In genomic region chr21:39640754-39641153, GRCh38 we compare ENCODE assay signal across 30 cellular contexts. TPM values are rescaled to one million over a fixed set of nuclear protein-coding genes. Genes with fewer than 3 reads are reported as not detected.
"Had no signal": no experiment of that assay in that cellular context is flagged by ENCODE, and none has a peak within 500 bp of the region (broad histone marks: within the 10 kb centered on the region; RNA-seq: fewer than 3 reads in every experiment).

No MANE protein-coding gene starts in this region.

- H3K27me3 ChIP-seq: body of pancreas, foreskin keratinocyte had no signal

- H3K4me1 Mint-ChIP-seq: activated CD4-positive, alpha-beta memory T cell treated with anti-CD3 and anti-CD28 coated beads, Interleukin-2, amount 10 ng/mL, durations not matched to agents 7 days and 5 days; activated CD4-positive, alpha-beta T cell treated with anti-CD3 and anti-CD28 coated beads, Interleukin-2, amount 10 ng/mL, durations not matched to agents 7 days and 5 days; activated naive CD4-positive, alpha-beta T cell treated with anti-CD3 and anti-CD28 coated beads, Interleukin-2, amount 50 U/mL, for 24 hours; activated naive CD8-positive, alpha-beta T cell treated with anti-CD3 and anti-CD28 coated beads for 36 hours; activated naive CD8-positive, alpha-beta T cell treated with anti-CD3 and anti-CD28 coated beads, Interleukin-2, amount 50 U/mL, for 24 hours; T-helper 17 cell had no signal

- H3K9me3 ChIP-seq: adrenal gland, body of pancreas, esophagus muscularis mucosa, gastrocnemius medialis had no signal

- H3K36me3 Mint-ChIP-seq: activated naive CD4-positive, alpha-beta T cell treated with anti-CD3 and anti-CD28 coated beads, Interleukin-2, amount 50 U/mL, for 24 hours; activated naive CD8-positive, alpha-beta T cell treated with anti-CD3 and anti-CD28 coated beads for 36 hours had no signal

- DNase-seq: activated CD4-positive, alpha-beta memory T cell treated with anti-CD3 and anti-CD28 coated beads, Interleukin-2, amount 10 ng/mL, durations not matched to agents 7 days and 5 days; activated CD4-positive, alpha-beta T cell treated with anti-CD3 and anti-CD28 coated beads for 1 hour; activated CD4-positive, alpha-beta T cell treated with anti-CD3 and anti-CD28 coated beads for 4 hours; activated CD4-positive, alpha-beta T cell treated with anti-CD3 and anti-CD28 coated beads, Interleukin-2, amount 10 ng/mL, durations not matched to agents 7 days and 5 days; activated CD4-positive, alpha-beta T cell treated with anti-CD3 and anti-CD28 coated beads, Interleukin-2, amount 50 U/mL, for 4 hours; activated effector memory CD4-positive, alpha-beta T cell treated with anti-CD3 and anti-CD28 coated beads, Interleukin-2, amount 50 U/mL, for 16 hours; activated naive CD4-positive, alpha-beta T cell treated with anti-CD3 and anti-CD28 coated beads for 36 hours; activated naive CD8-positive, alpha-beta T cell treated with anti-CD3 and anti-CD28 coated beads for 36 hours; activated naive CD8-positive, alpha-beta T cell treated with anti-CD3 and anti-CD28 coated beads, Interleukin-2, amount 50 U/mL, for 24 hours; activated T-cell treated with anti-CD3 and anti-CD28 coated beads, Interleukin-2, amount 50 U/mL, for 48 hours; adrenal gland; amygdala; aorta; body of pancreas; caudate nucleus; effector memory CD4-positive, alpha-beta T cell; erythroblast; foreskin keratinocyte; gastrocnemius medialis; T-helper 1 cell; T-helper 17 cell; T1000 had no signal

- H3K27ac Mint-ChIP-seq: activated CD4-positive, alpha-beta memory T cell treated with anti-CD3 and anti-CD28 coated beads, Interleukin-2, amount 10 ng/mL, durations not matched to agents 7 days and 5 days; activated CD4-positive, alpha-beta T cell treated with anti-CD3 and anti-CD28 coated beads, Interleukin-2, amount 10 ng/mL, durations not matched to agents 7 days and 5 days; activated naive CD4-positive, alpha-beta T cell treated with anti-CD3 and anti-CD28 coated beads for 36 hours; activated naive CD4-positive, alpha-beta T cell treated with anti-CD3 and anti-CD28 coated beads, Interleukin-2, amount 50 U/mL, for 24 hours; activated naive CD8-positive, alpha-beta T cell treated with anti-CD3 and anti-CD28 coated beads for 36 hours; activated naive CD8-positive, alpha-beta T cell treated with anti-CD3 and anti-CD28 coated beads, Interleukin-2, amount 50 U/mL, for 24 hours; activated T-helper 1 cell treated with anti-CD3 and anti-CD28 coated beads, Interleukin-12 subunit alpha, Interleukin-12 subunit beta, Interleukin-2, Interleukin-4 antibody, amounts not matched to agents 30 ng/mL and 10 ng/mL and 1 ng/mL, durations not matched to agents 14 hours and 24 hours and 36 hours; activated T-helper 2 cell treated with anti-CD3 and anti-CD28 coated beads, Interferon-gamma antibody, Interleukin-2, Interleukin-4, amounts not matched to agents 10 μg/mL and 5 μg/mL and 100 μg/mL, durations not matched to agents 14 hours and 24 hours and 36 hours; endodermal cell; T-helper 17 cell; T-helper 2 cell treated with Interferon-gamma antibody and Interleukin-4, amounts not matched to agents 5 μg/mL and 100 μg/mL, for 36 hours had no signal

- H3K27ac ChIP-seq: adrenal gland, esophagus muscularis mucosa, foreskin keratinocyte, gastrocnemius medialis had no signal

- H3K27me3 Mint-ChIP-seq: activated CD4-positive, alpha-beta memory T cell treated with anti-CD3 and anti-CD28 coated beads, Interleukin-2, amount 10 ng/mL, durations not matched to agents 7 days and 5 days; activated CD4-positive, alpha-beta T cell treated with anti-CD3 and anti-CD28 coated beads, Interleukin-2, amount 10 ng/mL, durations not matched to agents 7 days and 5 days had no signal

- H3K36me3 ChIP-seq: adrenal gland, esophagus muscularis mucosa, gastrocnemius medialis had no signal

- H3K4me1 ChIP-seq: adrenal gland, esophagus muscularis mucosa, foreskin keratinocyte, gastrocnemius medialis had no signal

- H3K4me3 ChIP-seq: adrenal gland, body of pancreas, esophagus muscularis mucosa, gastrocnemius medialis had no signal

- H3K9me3 Mint-ChIP-seq: activated CD4-positive, alpha-beta T cell treated with anti-CD3 and anti-CD28 coated beads, Interleukin-2, amount 10 ng/mL, durations not matched to agents 7 days and 5 days; activated naive CD4-positive, alpha-beta T cell treated with anti-CD3 and anti-CD28 coated beads for 36 hours; activated naive CD4-positive, alpha-beta T cell treated with anti-CD3 and anti-CD28 coated beads, Interleukin-2, amount 50 U/mL, for 24 hours; activated naive CD8-positive, alpha-beta T cell treated with anti-CD3 and anti-CD28 coated beads for 36 hours; activated naive CD8-positive, alpha-beta T cell treated with anti-CD3 and anti-CD28 coated beads, Interleukin-2, amount 50 U/mL, for 24 hours; activated T-helper 1 cell treated with anti-CD3 and anti-CD28 coated beads, Interleukin-12 subunit alpha, Interleukin-12 subunit beta, Interleukin-2, Interleukin-4 antibody, amounts not matched to agents 30 ng/mL and 10 ng/mL and 1 ng/mL, durations not matched to agents 14 hours and 24 hours and 36 hours; activated T-helper 2 cell treated with anti-CD3 and anti-CD28 coated beads, Interferon-gamma antibody, Interleukin-2, Interleukin-4, amounts not matched to agents 10 μg/mL and 5 μg/mL and 100 μg/mL, durations not matched to agents 14 hours and 24 hours and 36 hours; endodermal cell; T-helper 2 cell treated with Interferon-gamma antibody and Interleukin-4, amounts not matched to agents 5 μg/mL and 100 μg/mL, for 36 hours had no signal

- H3K4me3 Mint-ChIP-seq: activated CD4-positive, alpha-beta memory T cell treated with anti-CD3 and anti-CD28 coated beads, Interleukin-2, amount 10 ng/mL, durations not matched to agents 7 days and 5 days; activated CD4-positive, alpha-beta T cell treated with anti-CD3 and anti-CD28 coated beads, Interleukin-2, amount 10 ng/mL, durations not matched to agents 7 days and 5 days; activated naive CD4-positive, alpha-beta T cell treated with anti-CD3 and anti-CD28 coated beads for 36 hours; activated naive CD4-positive, alpha-beta T cell treated with anti-CD3 and anti-CD28 coated beads, Interleukin-2, amount 50 U/mL, for 24 hours; activated naive CD8-positive, alpha-beta T cell treated with anti-CD3 and anti-CD28 coated beads for 36 hours; activated naive CD8-positive, alpha-beta T cell treated with anti-CD3 and anti-CD28 coated beads, Interleukin-2, amount 50 U/mL, for 24 hours; activated T-helper 1 cell treated with anti-CD3 and anti-CD28 coated beads, Interleukin-12 subunit alpha, Interleukin-12 subunit beta, Interleukin-2, Interleukin-4 antibody, amounts not matched to agents 30 ng/mL and 10 ng/mL and 1 ng/mL, durations not matched to agents 14 hours and 24 hours and 36 hours; endodermal cell; T-helper 17 cell; T-helper 2 cell treated with Interferon-gamma antibody and Interleukin-4, amounts not matched to agents 5 μg/mL and 100 μg/mL, for 36 hours had no signal

- ATAC-seq: activated naive CD8-positive, alpha-beta T cell treated with anti-CD3 and anti-CD28 coated beads, Interleukin-2, amount 50 U/mL, for 24 hours; body of pancreas; foreskin keratinocyte; gastrocnemius medialis; T-helper 17 cell had no signal

RNA-seq across cellular contexts. Expression of gene B3GALT5, which starts 28.0 kb away (rescaled TPM):
- total RNA-seq: activated CD4-positive, alpha-beta memory T cell treated with anti-CD3 and anti-CD28 coated beads, Interleukin-2, amount 10 ng/mL, durations not matched to agents 7 days and 5 days; activated CD4-positive, alpha-beta T cell treated with anti-CD3 and anti-CD28 coated beads, Interleukin-2, amount 10 ng/mL, durations not matched to agents 7 days and 5 days; activated naive CD4-positive, alpha-beta T cell treated with anti-CD3 and anti-CD28 coated beads for 36 hours; activated naive CD8-positive, alpha-beta T cell treated with anti-CD3 and anti-CD28 coated beads for 36 hours; activated T-helper 1 cell treated with anti-CD3 and anti-CD28 coated beads, Interleukin-12 subunit alpha, Interleukin-12 subunit beta, Interleukin-2, Interleukin-4 antibody, amounts not matched to agents 30 ng/mL and 10 ng/mL and 1 ng/mL, durations not matched to agents 14 hours and 24 hours and 36 hours; activated T-helper 2 cell treated with anti-CD3 and anti-CD28 coated beads, Interferon-gamma antibody, Interleukin-2, Interleukin-4, amounts not matched to agents 10 μg/mL and 5 μg/mL and 100 μg/mL, durations not matched to agents 14 hours and 24 hours and 36 hours; chondrocyte; dermis microvascular lymphatic vessel endothelial cell; foreskin keratinocyte; T-helper 17 cell had no signal
- polyA plus RNA-seq: foreskin keratinocyte had no signal
